ENCODE assay signal across 21 cellular contexts in the genomic region with DNA sequence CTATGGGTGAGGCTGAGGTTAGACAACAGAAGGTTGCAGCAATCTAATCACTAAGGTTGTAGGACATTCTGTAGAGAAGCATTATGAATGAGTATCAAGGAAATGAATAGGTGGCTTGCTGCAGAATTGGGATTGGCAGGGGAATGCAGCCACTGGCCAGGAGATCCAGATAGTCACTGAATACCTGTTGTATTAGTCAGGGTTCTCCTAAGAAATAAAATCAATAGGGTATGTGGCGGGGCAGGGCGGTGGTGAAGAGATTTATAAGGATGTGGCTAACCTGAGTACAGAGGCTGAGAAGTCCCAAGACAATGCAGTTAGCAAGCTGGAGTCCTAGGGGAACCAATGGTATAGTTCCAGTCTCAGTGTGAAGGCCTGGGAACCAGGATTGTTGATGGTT.
DNase-seq lines count a peak whose midpoint lies in the region; ATAC-seq and TF ChIP-seq lines count a peak whose summit lies in the region.
"Had no signal": no experiment of that assay in that cellular context is flagged by ENCODE, and none has a peak within 500 bp of the region (broad histone marks: within the 10 kb centered on the region; RNA-seq: fewer than 3 reads in every experiment).

No MANE protein-coding gene starts in this region.

- POLR2A ChIA-PET in RWPE1 (lab: Yijun Ruan, JAX; ENCODE audit: low non-redundant PET): no interaction called here

- CTCF ChIA-PET in RWPE1 (lab: Yijun Ruan, JAX): interaction anchor here (0.5 kb wide), 1 partner anchor 330 kb away, joined by 6 read pairs; no protein-coding TSS in a partner anchor

- peak; percentile 73 for ATAC-seq in esophagus mucosa
- ATAC-seq in GM19395 (IDR thresholded peaks at IDR 0.05; ENCODE audit: unreplicated experiment): no peak
- no peak for ATAC-seq in GM18858 (IDR thresholded peaks at IDR 0.05; ENCODE audit: unreplicated experiment)
- ATAC-seq: HepG2, K562 had no signal

- H3K27ac ChIP-seq in RWPE1: no peak overlapping the region
- H3K27ac ChIP-seq: SK-N-MC had no signal

- DNase-seq in HT-29 (ENCODE audit: low spot score) (peak; percentile 26), RWPE1 (ENCODE audit: low spot score) (peak; percentile 42), renal cortical epithelial cell (ENCODE audit: low read depth) (peak; percentile 52), SW480 (ENCODE audit: low spot score) (no peak), NCI-H146 treated with DMSO at 0.1 percent for 48 hours (lab: John Stamatoyannopoulos, UW; ENCODE audit: unreplicated experiment) (no peak)
- DNase-seq: BE2C, DMS79, NCI-H1105, NCI-H1694, NCI-H2081, NCI-H2171 treated with DMSO at 0.1 percent for 48 hours, NCI-H524 treated with DMSO at 0.1 percent for 48 hours, OCI-M1, SHP77 treated with DMSO at 0.1 percent for 48 hours, SW 1271 had no signal

- no peak for TF ChIP-seq CTCF in RWPE1 (conservative IDR thresholded peaks at IDR 0.05; ENCODE audit: low read depth)

Comparison
In these comparisons a context has a peak if more than half of its experiments do, and no peak if none do; other contexts are left out.
1. DNase-seq: peak in HT-29 (single experiment), RWPE1 (single experiment) and renal cortical epithelial cell (single experiment); none in SW480 (single experiment) and NCI-H146 treated with DMSO at 0.1 percent for 48 hours (single experiment).